ENCODE assay signal across 16 cellular contexts in the genomic region with DNA sequence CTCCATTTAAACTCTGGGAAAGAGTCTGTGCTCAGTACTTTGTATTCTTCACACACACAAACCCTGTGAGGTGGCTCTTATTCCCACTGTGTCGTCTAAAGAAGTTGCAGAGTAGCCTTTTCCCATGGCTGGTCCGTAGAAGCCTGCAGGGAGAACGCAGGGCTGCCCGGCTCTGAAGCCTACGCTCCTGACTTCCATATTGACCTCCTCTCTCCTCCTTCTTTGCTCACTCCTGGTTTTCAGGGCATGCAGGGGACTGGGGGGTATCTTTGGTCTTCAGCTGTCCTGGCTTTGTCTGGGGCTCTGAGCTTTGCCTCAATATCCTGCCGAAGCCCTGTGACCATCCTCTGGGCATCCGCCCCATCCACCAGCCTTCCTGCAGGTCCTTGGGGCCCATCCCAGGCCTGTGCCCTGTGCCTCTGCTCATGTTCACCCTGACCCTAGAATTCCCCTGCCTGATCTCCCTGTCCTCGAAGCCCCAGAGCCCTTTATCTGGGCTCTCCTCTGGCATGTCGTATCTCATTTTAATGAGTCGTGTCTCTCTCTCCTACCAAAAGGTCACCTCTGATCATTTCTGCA.
DNase-seq lines count a peak whose midpoint lies in the region; FAIRE-seq and TF ChIP-seq lines count a peak whose summit lies in the region.
"Had no signal": no experiment of that assay in that cellular context is flagged by ENCODE, and none has a peak within 500 bp of the region (broad histone marks: within the 10 kb centered on the region; RNA-seq: fewer than 3 reads in every experiment).

No MANE protein-coding gene starts in this region.

- H2BK12ac ChIP-seq in neuronal stem cell (ENCODE audit: low read length): no peak overlapping the region

- peak; percentile 18 for FAIRE-seq in bronchial epithelial cell (lab: Jason Lieb, UNC)

- H2AFZ ChIP-seq in neuronal stem cell (ENCODE audit: low read length): no peak overlapping the region
- H2AFZ ChIP-seq: GM23338 had no signal

- H4K8ac ChIP-seq in neuronal stem cell (ENCODE audit: low read depth, low read length): no peak overlapping the region

- H3K4me3 ChIP-seq in bronchial epithelial cell (ENCODE audit: low read depth, low read length): no peak overlapping the region
- no peak overlapping the region for H3K4me3 ChIP-seq in neuronal stem cell (ENCODE audit: low read length in 2 of 2)
- no peak overlapping the region for H3K4me3 ChIP-seq in suprapubic skin
- H3K4me3 ChIP-seq: BLaER1, GM23338 had no signal

- H3K27ac ChIP-seq in neuronal stem cell (replicated peaks; ENCODE audit: low read length) (no peak overlapping the region), suprapubic skin (no peak overlapping the region)
- H3K27ac ChIP-seq: 22Rv1, BLaER1 had no signal

- H2BK15ac ChIP-seq in neuronal stem cell (ENCODE audit: low read length): no peak overlapping the region

- no peak overlapping the region for H3K4ac ChIP-seq in neuronal stem cell (ENCODE audit: low read length)

- H3K27me3 ChIP-seq in bronchial epithelial cell (ENCODE audit: control insufficient read depth, insufficient read depth, low read length): no peaks in the 10 kb centered on the region
- peaks cover 0 to 2% (median 0%) of the 10 kb centered on the region in 3 experiments for H3K27me3 ChIP-seq in neuronal stem cell (ENCODE audit: control insufficient read depth in 3 of 3, insufficient read depth in 3 of 3, low read depth in 1 of 3, low read length in 3 of 3)
- peaks cover 4% of the 10 kb centered on the region for H3K27me3 ChIP-seq in suprapubic skin
- H3K27me3 ChIP-seq: BLaER1 had no signal

- H3K9me3 ChIP-seq in neuronal stem cell (replicated peaks in 1 of 2; ENCODE audit: control insufficient read depth in 2 of 2, insufficient read depth in 1 of 2, low read depth in 1 of 2, low read length in 2 of 2) (no peaks in the 10 kb centered on the region), suprapubic skin (no peaks in the 10 kb centered on the region)
- H3K9me3 ChIP-seq: BLaER1 had no signal

- H2BK5ac ChIP-seq in neuronal stem cell (ENCODE audit: low read length): no peak overlapping the region

- no peak for TF ChIP-seq EP300 in suprapubic skin (IDR thresholded peaks at IDR 0.05)

- H3K36me3 ChIP-seq in bronchial epithelial cell (ENCODE audit: control insufficient read depth, insufficient read depth, low read length) (no peaks in the 10 kb centered on the region), neuronal stem cell (replicated peaks in 1 of 2; ENCODE audit: control insufficient read depth in 2 of 2, insufficient read depth in 2 of 2, low read length in 2 of 2) (no peaks in the 10 kb centered on the region), suprapubic skin (no peaks in the 10 kb centered on the region)
- H3K36me3 ChIP-seq: BLaER1 had no signal

- H2BK120ac ChIP-seq in neuronal stem cell (ENCODE audit: low read depth, low read length): no peak overlapping the region

- WGBS in neuronal stem cell (ENCODE audit: extremely low coverage in 2 of 2, insufficient read length in 2 of 2, insufficient replicate concordance in 1 of 2), 2 donors: no CpG with 5 or more reads among the region's 10 CpGs
- 89% methylated on average over 10 of the region's 10 CpGs for WGBS in suprapubic skin

- peak; percentile 40 for DNase-seq in activated CD8-positive, alpha-beta memory T cell treated with anti-CD3 and anti-CD28 coated beads for 24 hours
- DNase-seq in activated CD8-positive, alpha-beta memory T cell treated with anti-CD3 and anti-CD28 coated beads, Interleukin-2, amount 50 U/mL, for 48 hours: no peak
- DNase-seq in bronchial epithelial cell (ENCODE audit: low read depth): no peak
- no peak for DNase-seq in neuronal stem cell (ENCODE audit: low spot score)
- peak; percentile 18 to 54 for DNase-seq in suprapubic skin (ENCODE audit: low spot score in 2 of 2)
- no peak for DNase-seq in AG20443 (ENCODE audit: low spot score)
- no peak for DNase-seq in activated effector memory CD4-positive, alpha-beta T cell treated with anti-CD3 and anti-CD28 coated beads, Interleukin-2, amount 50 U/mL, for 16 hours
- DNase-seq in NCI-H187 (lab: John Stamatoyannopoulos, UW): no peak
- DNase-seq: AML-193; CD4-positive, CD25-positive, alpha-beta regulatory T cell; DMS53; GF-D8; H7 had no signal

- no peaks in the 10 kb centered on the region for H3K79me1 ChIP-seq in neuronal stem cell (ENCODE audit: low read depth, low read length)

- H3K9ac ChIP-seq in neuronal stem cell (ENCODE audit: low read depth, low read length, poor library complexity): no peak overlapping the region
- H3K9ac ChIP-seq: BLaER1 had no signal

- H2AK5ac ChIP-seq in neuronal stem cell (ENCODE audit: low read depth, low read length): no peak overlapping the region

- H3K14ac ChIP-seq in neuronal stem cell (ENCODE audit: low read length): no peak overlapping the region

- H3K23ac ChIP-seq in neuronal stem cell (ENCODE audit: low read depth, low read length, poor library complexity): no peak overlapping the region

- peak overlapping the region; percentile 11 for H4K91ac ChIP-seq in neuronal stem cell (ENCODE audit: low read depth, low read length, poor library complexity)

- H3K4me1 ChIP-seq in neuronal stem cell (ENCODE audit: control insufficient read depth in 2 of 2, insufficient read depth in 1 of 2, low read depth in 1 of 2, low read length in 2 of 2) (peaks cover 0 to 5% of the 10 kb centered on the region in 2 donors), suprapubic skin (no peaks in the 10 kb centered on the region)

- no peak for TF ChIP-seq POLR2A in suprapubic skin (IDR thresholded peaks at IDR 0.05)

- TF ChIP-seq CTCF in bronchial epithelial cell (IDR thresholded peaks at IDR 0.05; ENCODE audit: insufficient read depth, low read length, severe bottlenecking) (no peak), suprapubic skin (IDR thresholded peaks at IDR 0.05) (no peak)

- H3K18ac ChIP-seq in neuronal stem cell (ENCODE audit: low read length): no peak overlapping the region

- H3K4me2 ChIP-seq in neuronal stem cell (ENCODE audit: insufficient read depth, low read length, poor library complexity, severe bottlenecking): no peak overlapping the region
- H3K4me2 ChIP-seq: BLaER1, GM23338 had no signal

Comparison
In these comparisons a context has a peak if more than half of its experiments do, and no peak if none do; other contexts are left out.
1. DNase-seq: peak in activated CD8-positive, alpha-beta memory T cell treated with anti-CD3 and anti-CD28 coated beads for 24 hours (single experiment) and suprapubic skin (2 of 2); none in activated CD8-positive, alpha-beta memory T cell treated with anti-CD3 and anti-CD28 coated beads, Interleukin-2, amount 50 U/mL, for 48 hours (single experiment), bronchial epithelial cell (single experiment), neuronal stem cell (single experiment), AG20443 (single experiment), activated effector memory CD4-positive, alpha-beta T cell treated with anti-CD3 and anti-CD28 coated beads, Interleukin-2, amount 50 U/mL, for 16 hours (single experiment) and NCI-H187 (0 of 2).